In genomic region chr3:14330508-14330907, GRCh38 we compare ENCODE assay signal across 25 cellular contexts.
DNase-seq lines count a peak whose midpoint lies in the region; ATAC-seq and TF ChIP-seq lines count a peak whose summit lies in the region.
"Had no signal": no experiment of that assay in that cellular context is flagged by ENCODE, and none has a peak within 500 bp of the region (broad histone marks: within the 10 kb centered on the region; RNA-seq: fewer than 3 reads in every experiment).

No MANE protein-coding gene starts in this region.

- H3K9me3 Mint-ChIP-seq in endodermal cell (no peaks in the 10 kb centered on the region), progenitor cell of endocrine pancreas (ENCODE audit: low read depth) (no peaks in the 10 kb centered on the region)
- H3K9me3 Mint-ChIP-seq in activated naive CD8-positive, alpha-beta T cell treated with anti-CD3 and anti-CD28 coated beads for 36 hours, result no peaks in the 10 kb centered on the region
- H3K9me3 Mint-ChIP-seq: CD4-positive, alpha-beta T cell had no signal

- in situ Hi-C loops in IMR-90 (cut with MboI; ENCODE audit: low sequenced_read_pairs), result no loop called here

- intact Hi-C loops in IMR-90 (cut with micrococcal nuclease), result no loop called here

- H3K36me3 ChIP-seq in IMR-90 (ENCODE audit: control insufficient read depth, insufficient read depth, low read length), result no peaks in the 10 kb centered on the region
- H3K36me3 ChIP-seq in endodermal cell (ENCODE audit: control insufficient read depth, insufficient read depth, low read length), result no peaks in the 10 kb centered on the region
- H3K36me3 ChIP-seq in mucosa of stomach (ENCODE audit: control insufficient read depth, insufficient read depth, low read length), result no peaks in the 10 kb centered on the region
- H3K36me3 ChIP-seq: BLaER1 treated with 17β-estradiol and CSF1 and Interleukin-3, amounts not matched to agents 10 nM and 100 nM; Peyer's patch had no signal

- no peak for TF ChIP-seq POLR2A in IMR-90 (IDR thresholded peaks at IDR 0.05; ENCODE audit: low read depth, low read length)

- H3K36me3 Mint-ChIP-seq in endodermal cell (ENCODE audit: low read depth), result no peaks in the 10 kb centered on the region
- H3K36me3 Mint-ChIP-seq in progenitor cell of endocrine pancreas (ENCODE audit: insufficient read depth), result no peaks in the 10 kb centered on the region
- no peaks in the 10 kb centered on the region for H3K36me3 Mint-ChIP-seq in activated naive CD8-positive, alpha-beta T cell treated with anti-CD3 and anti-CD28 coated beads for 36 hours

- 85% methylated on average over 5 of the region's 10 CpGs; no CpG with 5 or more reads in 1 of the 2 experiments for WGBS in IMR-90 (ENCODE audit: extremely low coverage in 2 of 2, insufficient read length in 1 of 2), 2 experiments
- 92 to 98% methylated on average over 8 to 10 of the region's 10 CpGs for WGBS in endodermal cell (ENCODE audit: insufficient coverage in 1 of 2, insufficient read length in 1 of 2), 2 experiments

- H3K27me3 ChIP-seq in IMR-90 (ENCODE audit: control insufficient read depth, insufficient read depth, low read length) (peaks cover 2% of the 10 kb centered on the region; the same call in 1 of the 2 replicates), endodermal cell (ENCODE audit: control insufficient read depth, insufficient read depth, low read length, poor library complexity, severe bottlenecking) (no peaks in the 10 kb centered on the region), mucosa of stomach (ENCODE audit: control insufficient read depth, insufficient read depth, low read length) (no peaks in the 10 kb centered on the region)
- H3K27me3 ChIP-seq: BLaER1 treated with 17β-estradiol and CSF1 and Interleukin-3, amounts not matched to agents 10 nM and 100 nM; Peyer's patch had no signal

- CTCF ChIA-PET in IMR-90 (lab: Yijun Ruan, JAX), result no interaction called here
- CTCF ChIA-PET in RWPE1 (lab: Yijun Ruan, JAX), result no interaction called here

- no peak overlapping the region for H3K56ac ChIP-seq in IMR-90 (ENCODE audit: extremely low read depth, insufficient read depth, low read length)

- H4K8ac ChIP-seq in IMR-90 (ENCODE audit: low read depth in 2 of 2, low read length in 2 of 2), result no peak overlapping the region

- H3K4me3 ChIP-seq in IMR-90 (ENCODE audit: insufficient read depth, low read depth, low read length), result no peak overlapping the region
- H3K4me3 ChIP-seq in endodermal cell (ENCODE audit: low read length), result no peak overlapping the region
- no peak overlapping the region for H3K4me3 ChIP-seq in mucosa of stomach (ENCODE audit: low read length)
- H3K4me3 ChIP-seq: BLaER1 treated with 17β-estradiol and CSF1 and Interleukin-3, amounts not matched to agents 10 nM and 100 nM; Peyer's patch; SK-N-MC had no signal

- no peak overlapping the region for H3K27ac ChIP-seq in IMR-90 (ENCODE audit: insufficient read depth, low read length)
- H3K27ac ChIP-seq in endodermal cell (ENCODE audit: low read depth, low read length), result no peak overlapping the region
- no peak overlapping the region for H3K27ac ChIP-seq in RWPE1
- H3K27ac ChIP-seq: BLaER1 treated with 17β-estradiol and CSF1 and Interleukin-3, amounts not matched to agents 10 nM and 100 nM; KMS-11; SK-N-MC had no signal

- H3K4me3 Mint-ChIP-seq in endodermal cell (no peak overlapping the region), progenitor cell of endocrine pancreas (ENCODE audit: low read depth) (no peak overlapping the region)
- H3K4me3 Mint-ChIP-seq in activated naive CD8-positive, alpha-beta T cell treated with anti-CD3 and anti-CD28 coated beads for 36 hours, result no peak overlapping the region
- H3K4me3 Mint-ChIP-seq: CD4-positive, alpha-beta T cell had no signal

- H3K4ac ChIP-seq in IMR-90 (ENCODE audit: low read depth, low read length), result no peak overlapping the region

- H3K27ac Mint-ChIP-seq in endodermal cell (peak overlapping the region; percentile 80), progenitor cell of endocrine pancreas (peak overlapping the region; percentile 33)
- H3K27ac Mint-ChIP-seq in activated naive CD8-positive, alpha-beta T cell treated with anti-CD3 and anti-CD28 coated beads for 36 hours, result no peak overlapping the region
- H3K27ac Mint-ChIP-seq: CD4-positive, alpha-beta T cell had no signal

- H3K4me1 Mint-ChIP-seq in endodermal cell, result peaks cover 12% of the 10 kb centered on the region
- H3K4me1 Mint-ChIP-seq in progenitor cell of endocrine pancreas (ENCODE audit: low read depth), result peaks cover 15% of the 10 kb centered on the region
- H3K4me1 Mint-ChIP-seq in activated naive CD8-positive, alpha-beta T cell treated with anti-CD3 and anti-CD28 coated beads for 36 hours, result no peaks in the 10 kb centered on the region

- no peak overlapping the region for H3K23ac ChIP-seq in IMR-90 (ENCODE audit: low read depth, low read length)

- H3K27me3 Mint-ChIP-seq in endodermal cell (ENCODE audit: insufficient read depth) (no peaks in the 10 kb centered on the region), progenitor cell of endocrine pancreas (no peaks in the 10 kb centered on the region)
- peaks cover 3% of the 10 kb centered on the region for H3K27me3 Mint-ChIP-seq in activated naive CD8-positive, alpha-beta T cell treated with anti-CD3 and anti-CD28 coated beads for 36 hours

- H3K9me1 ChIP-seq in IMR-90 (ENCODE audit: insufficient read depth, low read length), result no peaks in the 10 kb centered on the region; the same call in 1 of the 2 replicates

- TF ChIP-seq CTCF in IMR-90 (conservative IDR thresholded peaks at IDR 0.05; ENCODE audit: low read depth, low read length) (no peak), endodermal cell (conservative IDR thresholded peaks at IDR 0.05) (no peak), progenitor cell of endocrine pancreas (IDR thresholded peaks at IDR 0.05; ENCODE audit: unreplicated experiment) (no peak), RWPE1 (conservative IDR thresholded peaks at IDR 0.05; ENCODE audit: low read depth) (no peak)

- TF ChIP-seq RAD21 in IMR-90 (IDR thresholded peaks at IDR 0.05; ENCODE audit: low read length), result no peak

- H2BK20ac ChIP-seq in IMR-90 (ENCODE audit: low read depth, low read length), result no peak overlapping the region

- no peak overlapping the region for H2BK5ac ChIP-seq in IMR-90 (ENCODE audit: low read depth, low read length, poor library complexity, severe bottlenecking)

- H3K4me2 ChIP-seq in IMR-90 (ENCODE audit: low read depth, low read length), result no peak overlapping the region
- H3K4me2 ChIP-seq: KMS-11 had no signal

- no peak overlapping the region for H2BK15ac ChIP-seq in IMR-90 (ENCODE audit: low read depth, low read length)

- H3K9ac ChIP-seq in IMR-90 (ENCODE audit: low read depth, low read length), result no peak overlapping the region
- no peak overlapping the region for H3K9ac ChIP-seq in endodermal cell (ENCODE audit: extremely low read depth, low read length, poor library complexity, severe bottlenecking)
- peak overlapping the region; percentile 25 for H3K9ac ChIP-seq in mucosa of stomach (ENCODE audit: low read length)
- H3K9ac ChIP-seq: BLaER1 treated with 17β-estradiol and CSF1 and Interleukin-3, amounts not matched to agents 10 nM and 100 nM; KMS-11 had no signal

- H4K91ac ChIP-seq in IMR-90 (ENCODE audit: insufficient read depth, low read depth, low read length), result no peak overlapping the region

- no peaks in the 10 kb centered on the region for H3K79me1 ChIP-seq in IMR-90 (ENCODE audit: low read depth in 1 of 2, low read length in 2 of 2)

- H2AK5ac ChIP-seq in IMR-90 (ENCODE audit: low read depth, low read length), result no peak overlapping the region

- no peak overlapping the region for H4K5ac ChIP-seq in IMR-90 (ENCODE audit: low read depth, low read length)

- ATAC-seq in IMR-90 (ENCODE audit: low read depth), result no peak
- no peak for ATAC-seq in HG03159 (IDR thresholded peaks at IDR 0.05; ENCODE audit: unreplicated experiment)

- no peaks in the 10 kb centered on the region for H3K4me1 ChIP-seq in IMR-90 (ENCODE audit: control insufficient read depth, insufficient read depth, low read length)
- no peaks in the 10 kb centered on the region for H3K4me1 ChIP-seq in endodermal cell (ENCODE audit: control insufficient read depth, insufficient read depth, low read length)
- peaks cover 65% of the 10 kb centered on the region for H3K4me1 ChIP-seq in mucosa of stomach (ENCODE audit: control insufficient read depth, insufficient read depth, low read length)

- no peak for DNase-seq in IMR-90
- DNase-seq in endodermal cell, result no peak
- no peak for DNase-seq in progenitor cell of endocrine pancreas (ENCODE audit: low spot score, unreplicated experiment)
- no peak for DNase-seq in RWPE1 (ENCODE audit: low spot score)
- DNase-seq in GF-D8 (lab: John Stamatoyannopoulos, UW), result no peak
- no peak for DNase-seq in activated naive CD8-positive, alpha-beta T cell treated with anti-CD3 and anti-CD28 coated beads for 36 hours
- DNase-seq: AML-193; CD4-positive, alpha-beta T cell; DMS79; EL; GDM1; H7; NCI-H1092; NCI-H1417 treated with DMSO at 0.1 percent for 48 hours; NCI-H1694 treated with DMSO at 0.1 percent for 48 hours; NCI-H2081 treated with DMSO at 0.1 percent for 48 hours; NCI-H226; NCI-H510A; SIG-M5 had no signal

- peak overlapping the region; percentile 24 for H2AFZ ChIP-seq in IMR-90 (replicated peaks; ENCODE audit: low read length, poor library complexity)

- POLR2A ChIA-PET in IMR-90 (lab: Charles Lee; ENCODE audit: unreplicated experiment) (no interaction called here), RWPE1 (lab: Yijun Ruan, JAX; ENCODE audit: low non-redundant PET) (no interaction called here)

- H3K14ac ChIP-seq in IMR-90 (replicated peaks; ENCODE audit: low read depth, low read length), result no peak overlapping the region

- no peak overlapping the region for H2AK9ac ChIP-seq in IMR-90 (replicated peaks; ENCODE audit: low read depth, low read length, poor library complexity)

- no peaks in the 10 kb centered on the region for H3K9me3 ChIP-seq in IMR-90 (ENCODE audit: control insufficient read depth, insufficient read depth, low read length)
- no peaks in the 10 kb centered on the region for H3K9me3 ChIP-seq in endodermal cell (ENCODE audit: control insufficient read depth, low read length)
- H3K9me3 ChIP-seq in mucosa of stomach (ENCODE audit: control insufficient read depth, low read length), result no peaks in the 10 kb centered on the region
- H3K9me3 ChIP-seq: BLaER1 treated with 17β-estradiol and CSF1 and Interleukin-3, amounts not matched to agents 10 nM and 100 nM; Peyer's patch had no signal

- H3K18ac ChIP-seq in IMR-90 (ENCODE audit: low read depth, low read length), result no peak overlapping the region

- no TSS peak for BruUV-seq in IMR-90 (replicated peaks; lab: Mats Ljungman, UMichigan)

- dilution Hi-C loops in IMR-90 (cut with HindIII; ENCODE audit: low sequenced_read_pairs, unreplicated experiment), result no loop called here

- H2BK120ac ChIP-seq in IMR-90 (ENCODE audit: low read depth, low read length), result no peak overlapping the region

- no peaks in the 10 kb centered on the region for H4K20me1 ChIP-seq in IMR-90 (ENCODE audit: insufficient read depth, low read length)
- H4K20me1 ChIP-seq: BLaER1 treated with 17β-estradiol and CSF1 and Interleukin-3, amounts not matched to agents 10 nM and 100 nM had no signal

TF ChIP-seq in IMR-90, 13 proteins besides CTCF, POLR2A, EP300 and RAD21 (continues in another document):
- no peak for TF ChIP-seq NFE2L2 (IDR thresholded peaks at IDR 0.05; ENCODE audit: low read depth, low read length)
- TF ChIP-seq MAFK (IDR thresholded peaks at IDR 0.05; ENCODE audit: low read depth, low read length), result no peak
- no peak for TF ChIP-seq BHLHE40 (IDR thresholded peaks at IDR 0.05; ENCODE audit: low read depth, low read length)
